In the genomic region with DNA sequence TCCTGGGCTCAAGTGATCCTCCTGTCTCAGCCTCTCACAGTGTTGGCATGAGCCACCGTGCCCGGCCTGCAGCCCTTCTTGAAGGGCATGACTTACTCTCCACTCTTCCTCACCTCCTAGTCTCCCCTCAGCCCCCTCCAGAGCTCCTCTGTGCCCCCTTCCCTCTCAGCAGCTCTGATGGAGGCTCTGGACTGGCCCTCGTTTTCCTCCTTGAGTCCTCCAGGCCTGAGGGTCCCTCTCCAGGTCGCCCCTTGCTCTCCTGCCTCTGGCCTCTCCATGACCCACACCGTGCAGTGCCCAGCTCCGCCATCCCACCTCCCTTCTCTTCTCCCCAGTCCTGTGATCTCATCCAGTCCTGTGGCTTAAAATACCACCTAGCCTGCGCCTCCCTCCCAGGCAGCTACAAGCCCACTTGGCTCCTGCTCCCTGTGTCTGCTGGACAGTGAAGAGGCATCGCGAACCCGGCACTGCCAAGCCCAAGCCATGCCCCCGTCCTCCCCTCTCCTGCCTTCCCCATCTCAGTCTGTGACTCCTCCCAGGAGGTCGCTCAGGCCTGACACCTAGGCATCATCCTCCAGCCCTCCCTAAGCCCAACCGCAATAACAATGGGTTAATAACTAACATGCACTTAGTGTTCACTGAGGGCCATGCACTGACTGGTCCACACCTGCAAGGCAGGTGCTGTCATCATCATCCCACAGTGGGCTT, we compare ENCODE assay signal across 1 cellular context.
TF ChIP-seq lines count a peak whose summit lies in the region.

No MANE protein-coding gene starts in this region.

TF ChIP-seq in IMR-90, 13 proteins besides CTCF, POLR2A, EP300 and RAD21:
- TF ChIP-seq MAZ (IDR thresholded peaks at IDR 0.05; ENCODE audit: borderline replicate concordance, low read depth, low read length) (no peak), CEBPB (IDR thresholded peaks at IDR 0.05; ENCODE audit: low read depth, low read length) (no peak), CHD1 (IDR thresholded peaks at IDR 0.05; ENCODE audit: low read depth, low read length) (no peak)
- TF ChIP-seq, protein P1, sequence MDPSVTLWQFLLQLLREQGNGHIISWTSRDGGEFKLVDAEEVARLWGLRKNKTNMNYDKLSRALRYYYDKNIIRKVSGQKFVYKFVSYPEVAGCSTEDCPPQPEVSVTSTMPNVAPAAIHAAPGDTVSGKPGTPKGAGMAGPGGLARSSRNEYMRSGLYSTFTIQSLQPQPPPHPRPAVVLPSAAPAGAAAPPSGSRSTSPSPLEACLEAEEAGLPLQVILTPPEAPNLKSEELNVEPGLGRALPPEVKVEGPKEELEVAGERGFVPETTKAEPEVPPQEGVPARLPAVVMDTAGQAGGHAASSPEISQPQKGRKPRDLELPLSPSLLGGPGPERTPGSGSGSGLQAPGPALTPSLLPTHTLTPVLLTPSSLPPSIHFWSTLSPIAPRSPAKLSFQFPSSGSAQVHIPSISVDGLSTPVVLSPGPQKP (IDR thresholded peaks at IDR 0.05; ENCODE audit: borderline replicate concordance, low read depth, low read length) = no peak
